In genomic region chr6:83474309-83474708, GRCh38 we compare ENCODE assay signal across 19 cellular contexts. TPM values are rescaled to one million over a fixed set of nuclear protein-coding genes. Genes with fewer than 3 reads are reported as not detected.
DNase-seq lines count a peak whose midpoint lies in the region; ATAC-seq, FAIRE-seq and TF ChIP-seq lines count a peak whose summit lies in the region.
"Had no signal": no experiment of that assay in that cellular context is flagged by ENCODE, and none has a peak within 500 bp of the region (broad histone marks: within the 10 kb centered on the region; RNA-seq: fewer than 3 reads in every experiment).

No MANE protein-coding gene starts in this region.

- no peak overlapping the region for H3K4me2 ChIP-seq in HepG2 (ENCODE audit: low read depth, low read length)
- no peak overlapping the region for H3K4me2 ChIP-seq in astrocyte (ENCODE audit: low read length)

- H3K4me1 ChIP-seq in liver (ENCODE audit: control insufficient read depth in 4 of 4, insufficient read depth in 4 of 4, low read length in 3 of 4), result peaks cover 1 to 13% (median 6%) of the 10 kb centered on the region in 4 donors
- no peaks in the 10 kb centered on the region for H3K4me1 ChIP-seq in HepG2 (ENCODE audit: insufficient read depth, low read length)
- H3K4me1 ChIP-seq in astrocyte (ENCODE audit: insufficient read depth, low read length), result no peaks in the 10 kb centered on the region
- H3K4me1 ChIP-seq in upper lobe of right lung, result no peaks in the 10 kb centered on the region

- H2AFZ ChIP-seq in HepG2 (ENCODE audit: low read length) (no peak overlapping the region), astrocyte (ENCODE audit: low read depth, low read length) (no peak overlapping the region)

- H3K27me3 Mint-ChIP-seq in astrocyte (ENCODE audit: low read depth, unreplicated experiment), result peaks cover 10% of the 10 kb centered on the region

- POLR2A ChIA-PET in HepG2 (lab: Yijun Ruan, JAX), result no interaction called here

- intact Hi-C loops in HepG2 (cut with micrococcal nuclease; ENCODE audit: unreplicated experiment), result no loop called here
- intact Hi-C loops in upper lobe of right lung (cut with DNase I), result no loop called here

- H3K4me3 Mint-ChIP-seq in astrocyte (ENCODE audit: unreplicated experiment), result no peak overlapping the region
- H3K4me3 Mint-ChIP-seq: stimulated activated effector memory CD8-positive, alpha-beta T cell treated with anti-CD3 and anti-CD28 coated beads, Interleukin-12 subunit alpha, Interleukin-12 subunit beta, amount 100 ng/mL, for 72 hours had no signal

- no peaks in the 10 kb centered on the region for H3K36me3 Mint-ChIP-seq in astrocyte (ENCODE audit: low read depth, unreplicated experiment)
- H3K36me3 Mint-ChIP-seq: stimulated activated effector memory CD8-positive, alpha-beta T cell treated with anti-CD3 and anti-CD28 coated beads, Interleukin-12 subunit alpha, Interleukin-12 subunit beta, amount 100 ng/mL, for 72 hours had no signal

- no peak overlapping the region for H3K4me3 ChIP-seq in liver (ENCODE audit: low read depth in 1 of 3, low read length in 3 of 3)
- H3K4me3 ChIP-seq in HepG2 (replicated peaks in 1 of 3; ENCODE audit: insufficient read depth in 1 of 3, low read depth in 2 of 3, low read length in 3 of 3), result no peak overlapping the region
- H3K4me3 ChIP-seq in astrocyte (ENCODE audit: insufficient read depth, low read depth, low read length), result no peak overlapping the region
- H3K4me3 ChIP-seq in upper lobe of right lung, result no peak overlapping the region
- H3K4me3 ChIP-seq: coronary artery, lung had no signal

- no peak overlapping the region for H3K9ac ChIP-seq in liver (ENCODE audit: low read depth in 1 of 2, low read length in 2 of 2)
- H3K9ac ChIP-seq in HepG2 (ENCODE audit: insufficient read depth, low read depth, low read length), result no peak overlapping the region
- no peak overlapping the region for H3K9ac ChIP-seq in astrocyte (ENCODE audit: low read length)

- in situ Hi-C loops in HepG2 (cut with HindIII; ENCODE audit: extremely low pct_ligation_motif_present, low pct_unique_long_range_greater_than_20kb), result no loop called here

- H3K9me3 ChIP-seq in liver (ENCODE audit: control insufficient read depth in 4 of 4, low read length in 3 of 4) (no peaks in the 10 kb centered on the region), HepG2 (ENCODE audit: low read length) (no peaks in the 10 kb centered on the region), astrocyte (ENCODE audit: insufficient read depth, low read depth, low read length) (no peaks in the 10 kb centered on the region), upper lobe of right lung (no peaks in the 10 kb centered on the region)

- ATAC-seq in HepG2 (no peak), upper lobe of right lung (peak; percentile 46), GM21723 (IDR thresholded peaks at IDR 0.05; ENCODE audit: unreplicated experiment) (no peak), GM18858 (IDR thresholded peaks at IDR 0.05; ENCODE audit: unreplicated experiment) (no peak)
- no peak for ATAC-seq in activated CD4-positive, CD25-positive, alpha-beta regulatory T cell treated with anti-CD3 and anti-CD28 coated beads, Interleukin-2, amount 50 U/mL, for 24 hours
- ATAC-seq: stimulated activated effector memory CD8-positive, alpha-beta T cell treated with anti-CD3 and anti-CD28 coated beads, Interleukin-12 subunit alpha, Interleukin-12 subunit beta, amount 100 ng/mL, for 72 hours had no signal

- peak overlapping the region in 1 of 2 donors; percentile 70 for H3K27ac ChIP-seq in liver (ENCODE audit: low read depth in 1 of 2, low read length in 2 of 2)
- no peak overlapping the region for H3K27ac ChIP-seq in HepG2 (ENCODE audit: extremely low read length, insufficient read depth, low read length)
- H3K27ac ChIP-seq in astrocyte (ENCODE audit: low read depth, low read length), result no peak overlapping the region
- no peak overlapping the region for H3K27ac ChIP-seq in upper lobe of right lung
- H3K27ac ChIP-seq: coronary artery had no signal

- H3K27me3 ChIP-seq in liver (ENCODE audit: control insufficient read depth in 4 of 4, insufficient read depth in 4 of 4, low read length in 3 of 4) (no peaks in the 10 kb centered on the region), HepG2 (ENCODE audit: control insufficient read depth in 1 of 2, insufficient read depth in 2 of 2, low read length in 2 of 2) (no peaks in the 10 kb centered on the region), astrocyte (ENCODE audit: insufficient read depth, low read length) (no peaks in the 10 kb centered on the region), upper lobe of right lung (no peaks in the 10 kb centered on the region)

- no peaks in the 10 kb centered on the region for H3K79me2 ChIP-seq in HepG2 (ENCODE audit: insufficient read depth, low read length)
- H3K79me2 ChIP-seq in astrocyte (ENCODE audit: insufficient read depth, low read length), result no peaks in the 10 kb centered on the region

- 32% methylated on average over 4 of the region's 4 CpGs for WGBS in liver
- 13% methylated on average over 4 of the region's 4 CpGs for WGBS in HepG2 (ENCODE audit: low lambda C conversion rate)

- no peaks in the 10 kb centered on the region for H3K36me3 ChIP-seq in liver (ENCODE audit: control insufficient read depth in 4 of 4, insufficient read depth in 3 of 4, low read depth in 1 of 4, low read length in 3 of 4)
- no peaks in the 10 kb centered on the region for H3K36me3 ChIP-seq in HepG2 (replicated peaks in 1 of 2; ENCODE audit: control insufficient read depth in 1 of 2, insufficient read depth in 2 of 2, low read length in 2 of 2)
- no peaks in the 10 kb centered on the region for H3K36me3 ChIP-seq in astrocyte (ENCODE audit: insufficient read depth, low read length)
- no peaks in the 10 kb centered on the region for H3K36me3 ChIP-seq in upper lobe of right lung

- CTCF ChIA-PET in HepG2 (lab: Yijun Ruan, JAX; ENCODE audit: low intra/inter-chr PET ratio, low total read pairs), result no interaction called here

- no peak for TF ChIP-seq POLR2A in HepG2 (IDR thresholded peaks at IDR 0.05; ENCODE audit: insufficient read depth in 1 of 2, low read depth in 2 of 2, low read length in 2 of 2)

- no peaks in the 10 kb centered on the region for H3K4me1 Mint-ChIP-seq in astrocyte (ENCODE audit: low read depth, unreplicated experiment)
- H3K4me1 Mint-ChIP-seq: stimulated activated effector memory CD8-positive, alpha-beta T cell treated with anti-CD3 and anti-CD28 coated beads, Interleukin-12 subunit alpha, Interleukin-12 subunit beta, amount 100 ng/mL, for 72 hours had no signal

- H4K20me1 ChIP-seq in HepG2 (ENCODE audit: insufficient read depth, low read length), result no peaks in the 10 kb centered on the region
- H4K20me1 ChIP-seq in astrocyte (ENCODE audit: insufficient read depth, low read length), result no peaks in the 10 kb centered on the region

- TF ChIP-seq EP300 in HepG2 (IDR thresholded peaks at IDR 0.05; ENCODE audit: low read depth in 2 of 2, low read length in 2 of 2) (no peak), HepG2 (CRISPR knock-in tag; IDR thresholded peaks at IDR 0.05; ENCODE audit: borderline replicate concordance) (no peak)

- no TSS peak for BruUV-seq in HepG2 (replicated peaks; lab: Mats Ljungman, UMichigan)

- peak; percentile 40 to 52 for TF ChIP-seq RAD21 in liver (IDR thresholded peaks at IDR 0.05)
- TF ChIP-seq RAD21 in HepG2 (CRISPR knock-in tag; IDR thresholded peaks at IDR 0.05), result no peak

- DNase-seq in HepG2 (ENCODE audit: low spot score) (no peak), astrocyte (ENCODE audit: low read depth) (peak; percentile 4), iris pigment epithelial cell (ENCODE audit: low read depth) (peak; percentile 18), upper lobe of right lung (no peak)
- DNase-seq: activated CD4-positive, alpha-beta T cell treated with anti-CD3 and anti-CD28 coated beads, Interleukin-2, amount 50 U/mL, for 4 hours; activated gamma-delta T cell treated with Interleukin-2 at 50 U/mL for 16 hours; AML-193; foreskin melanocyte; GDM1; stimulated activated CD4-positive, alpha-beta T cell treated with anti-CD3 and anti-CD28 coated beads, Interleukin-1b, Interleukin-23, amount 100 ng/mL, for 48 hours had no signal

- FAIRE-seq in HepG2 (lab: Jason Lieb, UNC), result no peak
- no peak for FAIRE-seq in astrocyte (lab: Jason Lieb, UNC)

- TF ChIP-seq CTCF in liver (IDR thresholded peaks at IDR 0.05; ENCODE audit: low read depth, low read length, missing input control) (no peak), HepG2 (CRISPR knock-in tag; IDR thresholded peaks at IDR 0.05) (no peak), astrocyte (IDR thresholded peaks at IDR 0.05; ENCODE audit: insufficient read depth, low read depth, low read length) (no peak), upper lobe of right lung (IDR thresholded peaks at IDR 0.05) (no peak)

- no peaks in the 10 kb centered on the region for H3K9me3 Mint-ChIP-seq in astrocyte (ENCODE audit: unreplicated experiment)
- H3K9me3 Mint-ChIP-seq: stimulated activated effector memory CD8-positive, alpha-beta T cell treated with anti-CD3 and anti-CD28 coated beads, Interleukin-12 subunit alpha, Interleukin-12 subunit beta, amount 100 ng/mL, for 72 hours had no signal

- no peak overlapping the region for H3K27ac Mint-ChIP-seq in astrocyte (ENCODE audit: unreplicated experiment)
- H3K27ac Mint-ChIP-seq: stimulated activated effector memory CD8-positive, alpha-beta T cell treated with anti-CD3 and anti-CD28 coated beads, Interleukin-12 subunit alpha, Interleukin-12 subunit beta, amount 100 ng/mL, for 72 hours had no signal

RNA-seq across cellular contexts. Expression of gene PRSS35, which starts 38.0 kb away (rescaled TPM):
- total RNA-seq in liver, result 1 to 10 TPM in 1 of 2 donors, under 1 TPM in 1; under 0.01 to 3.3 TPM
- under 1 TPM; 0.16 to 0.54 TPM for polyA plus RNA-seq in liver
- not detected in 2 replicates for total RNA-seq in HepG2 (2016; rRNA removed; fragmentation: Illumina TruSeq; extraction: Trizol)
- total RNA-seq in HepG2 (2016; cell fraction: cytosol; rRNA removed; fragmentation: Illumina TruSeq; extraction: Trizol; ENCODE audit: low read depth), result not detected in 2 replicates
- total RNA-seq in HepG2 (2016; cell fraction: insoluble cytoplasmic fraction; rRNA removed; fragmentation: Illumina TruSeq; extraction: Trizol), result not detected in 2 replicates
- not detected in 2 replicates for total RNA-seq in HepG2 (2016; cell fraction: membrane; rRNA removed; fragmentation: Illumina TruSeq; extraction: Trizol)
- not detected in 2 replicates for total RNA-seq in HepG2 (2016; cell fraction: nucleus; rRNA removed; fragmentation: Illumina TruSeq; extraction: Trizol)
- polyA plus RNA-seq in HepG2 (2011; rRNA removed), result not detected in 2 replicates
- not detected in 2 replicates for polyA plus RNA-seq in HepG2 (2011; cell fraction: cytosol; rRNA removed)
- not detected in 2 replicates for polyA plus RNA-seq in HepG2 (2011; cell fraction: nucleus; rRNA removed)
- polyA plus RNA-seq in HepG2 (2012), result not detected in 2 replicates
- not detected in 2 replicates for polyA plus RNA-seq in HepG2 (2016; cell fraction: cytosol; fragmentation: Illumina TruSeq; extraction: Trizol; ENCODE audit: low read depth)
- not detected in 2 replicates for polyA plus RNA-seq in HepG2 (2016; cell fraction: insoluble cytoplasmic fraction; fragmentation: Illumina TruSeq; extraction: Trizol; ENCODE audit: low read depth)
- not detected in 2 replicates for polyA plus RNA-seq in HepG2 (2016; cell fraction: membrane; fragmentation: Illumina TruSeq; extraction: Trizol; ENCODE audit: low read depth)
- polyA plus RNA-seq in HepG2 (2016; cell fraction: nucleus; fragmentation: Illumina TruSeq; extraction: Trizol; ENCODE audit: insufficient read depth, low read depth), result not detected in 2 replicates
- not detected in 2 replicates for polyA minus RNA-seq in HepG2 (2011; rRNA and poly(A)+ RNA removed; ENCODE audit: low replicate concordance)
- not detected in 2 replicates for polyA minus RNA-seq in HepG2 (2011; cell fraction: cytosol; rRNA and poly(A)+ RNA removed)
- not detected in 2 replicates for polyA minus RNA-seq in HepG2 (2011; cell fraction: nucleus; rRNA and poly(A)+ RNA removed)
- 3.7 and 3.9 TPM in 2 replicates for total RNA-seq in astrocyte
- 1.3 TPM for total RNA-seq in upper lobe of right lung
- total RNA-seq: omental fat pad; T-helper 1 cell treated with Interleukin-12 subunit alpha and Interleukin-12 subunit beta and Interleukin-4 antibody, amounts not matched to agents 30 ng/mL and 1 ng/mL, for 36 hours had no signal

RNA-seq across cellular contexts. Expression of gene ME1, which starts 43.5 kb away (rescaled TPM):
- total RNA-seq in liver, result 1 to 10 TPM; 4.3 to 4.9 TPM
- 1 to 10 TPM; 6.1 to 7.8 TPM for polyA plus RNA-seq in liver
- total RNA-seq in HepG2 (2016; rRNA removed; fragmentation: Illumina TruSeq; extraction: Trizol), result not detected in 2 replicates
- not detected in 2 replicates for total RNA-seq in HepG2 (2016; cell fraction: cytosol; rRNA removed; fragmentation: Illumina TruSeq; extraction: Trizol; ENCODE audit: low read depth)
- total RNA-seq in HepG2 (2016; cell fraction: insoluble cytoplasmic fraction; rRNA removed; fragmentation: Illumina TruSeq; extraction: Trizol), result not detected in 2 replicates
- total RNA-seq in HepG2 (2016; cell fraction: membrane; rRNA removed; fragmentation: Illumina TruSeq; extraction: Trizol), result not detected in 2 replicates
- total RNA-seq in HepG2 (2016; cell fraction: nucleus; rRNA removed; fragmentation: Illumina TruSeq; extraction: Trizol), result not detected in 2 replicates
- polyA plus RNA-seq in HepG2 (2011; rRNA removed), result not detected in 2 replicates
- not detected in 2 replicates for polyA plus RNA-seq in HepG2 (2011; cell fraction: cytosol; rRNA removed)
- not detected in 2 replicates for polyA plus RNA-seq in HepG2 (2011; cell fraction: nucleus; rRNA removed)
- polyA plus RNA-seq in HepG2 (2012), result not detected in 2 replicates
- not detected in 2 replicates for polyA plus RNA-seq in HepG2 (2016; cell fraction: cytosol; fragmentation: Illumina TruSeq; extraction: Trizol; ENCODE audit: low read depth)
- polyA plus RNA-seq in HepG2 (2016; cell fraction: insoluble cytoplasmic fraction; fragmentation: Illumina TruSeq; extraction: Trizol; ENCODE audit: low read depth), result not detected in 2 replicates
- not detected in 2 replicates for polyA plus RNA-seq in HepG2 (2016; cell fraction: membrane; fragmentation: Illumina TruSeq; extraction: Trizol; ENCODE audit: low read depth)
- polyA plus RNA-seq in HepG2 (2016; cell fraction: nucleus; fragmentation: Illumina TruSeq; extraction: Trizol; ENCODE audit: insufficient read depth, low read depth), result not detected in 2 replicates
- polyA minus RNA-seq in HepG2 (2011; rRNA and poly(A)+ RNA removed; ENCODE audit: low replicate concordance), result 6.9 TPM in 1 of 2 replicates, not detected in the other
- polyA minus RNA-seq in HepG2 (2011; cell fraction: cytosol; rRNA and poly(A)+ RNA removed), result not detected in 2 replicates
- not detected in 2 replicates for polyA minus RNA-seq in HepG2 (2011; cell fraction: nucleus; rRNA and poly(A)+ RNA removed)
- 34.5 and 38.5 TPM in 2 replicates for total RNA-seq in astrocyte
- 14.7 TPM for total RNA-seq in upper lobe of right lung

Comparison
In these comparisons a context has a peak if more than half of its experiments do, and no peak if none do; other contexts are left out.
1. DNase-seq: peak in astrocyte (single experiment) and iris pigment epithelial cell (single experiment); none in HepG2 (single experiment) and upper lobe of right lung (single experiment).